ENCODE assay signal across 1 cellular context in the genomic region with DNA sequence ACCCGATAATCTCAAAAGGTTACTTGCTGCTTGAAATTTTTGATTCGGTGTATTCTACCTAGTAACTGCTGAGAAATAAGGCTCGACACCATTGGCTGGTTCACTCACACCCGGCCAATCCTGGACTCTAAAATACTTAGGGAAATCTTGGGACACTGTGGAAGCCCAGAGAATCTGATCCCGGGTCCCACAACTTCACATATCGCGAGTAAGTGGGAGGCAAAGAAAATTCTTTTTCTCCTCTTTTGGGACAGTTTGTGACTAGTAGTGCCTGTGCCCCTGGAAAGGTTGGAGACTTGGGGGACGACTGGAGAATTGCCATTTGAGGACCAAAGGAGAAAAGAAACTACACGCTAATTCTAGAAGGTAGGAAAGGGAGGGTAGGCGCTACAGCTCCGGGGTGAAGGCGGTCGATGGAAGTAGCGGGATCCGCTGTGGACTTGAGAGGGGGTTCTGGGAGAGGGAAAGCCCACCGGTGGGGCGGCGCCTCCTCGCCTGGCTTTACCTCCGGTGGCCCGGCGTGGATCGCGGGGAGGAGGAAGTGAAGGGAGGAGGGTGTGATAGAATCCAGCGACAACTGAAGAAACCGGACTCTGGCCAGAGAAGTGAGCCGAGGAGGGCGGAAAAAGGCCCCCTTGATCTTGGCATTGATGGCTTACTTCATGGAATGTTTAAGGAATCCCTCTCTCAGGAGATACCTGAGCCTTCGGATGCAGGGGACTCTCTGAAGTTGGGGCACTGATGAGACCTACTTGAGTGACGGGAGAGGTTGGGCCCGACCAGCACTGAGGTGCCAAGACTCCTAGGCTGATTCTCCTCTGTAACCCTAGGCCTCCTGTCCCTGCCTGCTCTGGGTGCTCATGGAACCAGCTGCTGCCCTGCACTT.
A peak's percentile ranks its signal among the peaks of the same experiment; 100 is the strongest.
TF ChIP-seq lines count a peak whose summit lies in the region.

No MANE protein-coding gene starts in this region.

TF ChIP-seq in HCT116, 20 proteins besides CTCF, POLR2A, EP300 and RAD21 (continued from another document):
- TF ChIP-seq, protein P1, sequence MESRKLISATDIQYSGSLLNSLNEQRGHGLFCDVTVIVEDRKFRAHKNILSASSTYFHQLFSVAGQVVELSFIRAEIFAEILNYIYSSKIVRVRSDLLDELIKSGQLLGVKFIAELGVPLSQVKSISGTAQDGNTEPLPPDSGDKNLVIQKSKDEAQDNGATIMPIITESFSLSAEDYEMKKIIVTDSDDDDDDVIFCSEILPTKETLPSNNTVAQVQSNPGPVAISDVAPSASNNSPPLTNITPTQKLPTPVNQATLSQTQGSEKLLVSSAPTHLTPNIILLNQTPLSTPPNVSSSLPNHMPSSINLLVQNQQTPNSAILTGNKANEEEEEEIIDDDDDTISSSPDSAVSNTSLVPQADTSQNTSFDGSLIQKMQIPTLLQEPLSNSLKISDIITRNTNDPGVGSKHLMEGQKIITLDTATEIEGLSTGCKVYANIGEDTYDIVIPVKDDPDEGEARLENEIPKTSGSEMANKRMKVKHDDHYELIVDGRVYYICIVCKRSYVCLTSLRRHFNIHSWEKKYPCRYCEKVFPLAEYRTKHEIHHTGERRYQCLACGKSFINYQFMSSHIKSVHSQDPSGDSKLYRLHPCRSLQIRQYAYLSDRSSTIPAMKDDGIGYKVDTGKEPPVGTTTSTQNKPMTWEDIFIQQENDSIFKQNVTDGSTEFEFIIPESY (IDR thresholded peaks at IDR 0.05; ENCODE audit: extremely low read depth, insufficient replicate concordance, low read length) = peak; percentile 86
- TF ChIP-seq SP1 (IDR thresholded peaks at IDR 0.05; ENCODE audit: low read depth) (no peak), POLR2AphosphoS5 (IDR thresholded peaks at IDR 0.05; ENCODE audit: low read depth, low read length) (peak; percentile 67), CBX3 (IDR thresholded peaks at IDR 0.05; ENCODE audit: low read depth) (no peak)
- TF ChIP-seq, protein P2, sequence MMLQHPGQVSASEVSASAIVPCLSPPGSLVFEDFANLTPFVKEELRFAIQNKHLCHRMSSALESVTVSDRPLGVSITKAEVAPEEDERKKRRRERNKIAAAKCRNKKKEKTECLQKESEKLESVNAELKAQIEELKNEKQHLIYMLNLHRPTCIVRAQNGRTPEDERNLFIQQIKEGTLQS (IDR thresholded peaks at IDR 0.05) = no peak
